In genomic region chr19:15250635-15250993, GRCh38 we compare ENCODE assay signal across 2 cellular contexts.
TF ChIP-seq lines count a peak whose summit lies in the region.

No MANE protein-coding gene starts in this region.

TF ChIP-seq in liver, 16 proteins besides CTCF, POLR2A, EP300 and RAD21 (continued from another document):
- TF ChIP-seq GABPA (IDR thresholded peaks at IDR 0.05 in 1 of 2, conservative IDR thresholded peaks at IDR 0.05 in 1 of 2) = no peak
- TF ChIP-seq, protein P1, sequence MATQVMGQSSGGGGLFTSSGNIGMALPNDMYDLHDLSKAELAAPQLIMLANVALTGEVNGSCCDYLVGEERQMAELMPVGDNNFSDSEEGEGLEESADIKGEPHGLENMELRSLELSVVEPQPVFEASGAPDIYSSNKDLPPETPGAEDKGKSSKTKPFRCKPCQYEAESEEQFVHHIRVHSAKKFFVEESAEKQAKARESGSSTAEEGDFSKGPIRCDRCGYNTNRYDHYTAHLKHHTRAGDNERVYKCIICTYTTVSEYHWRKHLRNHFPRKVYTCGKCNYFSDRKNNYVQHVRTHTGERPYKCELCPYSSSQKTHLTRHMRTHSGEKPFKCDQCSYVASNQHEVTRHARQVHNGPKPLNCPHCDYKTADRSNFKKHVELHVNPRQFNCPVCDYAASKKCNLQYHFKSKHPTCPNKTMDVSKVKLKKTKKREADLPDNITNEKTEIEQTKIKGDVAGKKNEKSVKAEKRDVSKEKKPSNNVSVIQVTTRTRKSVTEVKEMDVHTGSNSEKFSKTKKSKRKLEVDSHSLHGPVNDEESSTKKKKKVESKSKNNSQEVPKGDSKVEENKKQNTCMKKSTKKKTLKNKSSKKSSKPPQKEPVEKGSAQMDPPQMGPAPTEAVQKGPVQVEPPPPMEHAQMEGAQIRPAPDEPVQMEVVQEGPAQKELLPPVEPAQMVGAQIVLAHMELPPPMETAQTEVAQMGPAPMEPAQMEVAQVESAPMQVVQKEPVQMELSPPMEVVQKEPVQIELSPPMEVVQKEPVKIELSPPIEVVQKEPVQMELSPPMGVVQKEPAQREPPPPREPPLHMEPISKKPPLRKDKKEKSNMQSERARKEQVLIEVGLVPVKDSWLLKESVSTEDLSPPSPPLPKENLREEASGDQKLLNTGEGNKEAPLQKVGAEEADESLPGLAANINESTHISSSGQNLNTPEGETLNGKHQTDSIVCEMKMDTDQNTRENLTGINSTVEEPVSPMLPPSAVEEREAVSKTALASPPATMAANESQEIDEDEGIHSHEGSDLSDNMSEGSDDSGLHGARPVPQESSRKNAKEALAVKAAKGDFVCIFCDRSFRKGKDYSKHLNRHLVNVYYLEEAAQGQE (IDR thresholded peaks at IDR 0.05) = no peak
- no peak for TF ChIP-seq FOXA2 (IDR thresholded peaks at IDR 0.05)
- TF ChIP-seq SP1 (IDR thresholded peaks at IDR 0.05) = no peak

TF ChIP-seq in HepG2, 621 proteins besides CTCF, POLR2A, EP300 and RAD21 (continued from another document):
- no peak for TF ChIP-seq BCLAF1 (IDR thresholded peaks at IDR 0.05)
- TF ChIP-seq GMEB2 (CRISPR knock-in tag; IDR thresholded peaks at IDR 0.05; ENCODE audit: low read depth) = no peak
- TF ChIP-seq RELA (CRISPR knock-in tag; IDR thresholded peaks at IDR 0.05) = no peak
- TF ChIP-seq KDM5B (CRISPR knock-in tag; IDR thresholded peaks at IDR 0.05; ENCODE audit: borderline replicate concordance) = no peak
- TF ChIP-seq ZNF207 (IDR thresholded peaks at IDR 0.05; ENCODE audit: borderline replicate concordance) = no peak
- TF ChIP-seq NFATC3 (CRISPR knock-in tag; IDR thresholded peaks at IDR 0.05) = no peak
- no peak for TF ChIP-seq NBN (conservative IDR thresholded peaks at IDR 0.05)
- no peak for TF ChIP-seq SOX5 (CRISPR knock-in tag; IDR thresholded peaks at IDR 0.05; ENCODE audit: borderline replicate concordance)
- no peak for TF ChIP-seq ZNF775 (CRISPR knock-in tag; IDR thresholded peaks at IDR 0.05; ENCODE audit: borderline replicate concordance)
